In genomic region chr1:26538480-26539412, GRCh38 we compare ENCODE assay signal across 9 cellular contexts. TPM values are rescaled to one million over a fixed set of nuclear protein-coding genes. Genes with fewer than 3 reads are reported as not detected.
DNase-seq lines count a peak whose midpoint lies in the region; ATAC-seq and TF ChIP-seq lines count a peak whose summit lies in the region.
"Had no signal": no experiment of that assay in that cellular context is flagged by ENCODE, and none has a peak within 500 bp of the region (broad histone marks: within the 10 kb centered on the region; RNA-seq: fewer than 3 reads in every experiment).

No MANE protein-coding gene starts in this region.

- no peak overlapping the region for H3K27ac ChIP-seq in coronary artery
- H3K27ac ChIP-seq: SK-N-MC had no signal

- ATAC-seq in HG02938 (IDR thresholded peaks at IDR 0.05; ENCODE audit: unreplicated experiment) (no peak), HG03039 (IDR thresholded peaks at IDR 0.05; ENCODE audit: unreplicated experiment) (no peak), HG03108 (IDR thresholded peaks at IDR 0.05; ENCODE audit: unreplicated experiment) (no peak)

- H3K36me3 Mint-ChIP-seq in nephron (ENCODE audit: low read depth): no peaks in the 10 kb centered on the region

- no peak overlapping the region for H3K27ac Mint-ChIP-seq in nephron

- H3K4me1 Mint-ChIP-seq in nephron: peaks cover 12% of the 10 kb centered on the region

- no peaks in the 10 kb centered on the region for H3K9me3 Mint-ChIP-seq in nephron

- H3K4me3 Mint-ChIP-seq in nephron: no peak overlapping the region

- H3K4me3 ChIP-seq in coronary artery: no peak overlapping the region
- H3K4me3 ChIP-seq: SK-N-MC had no signal

- DNase-seq in COLO829 (ENCODE audit: low spot score) (peak; percentile 51), HT1080 (ENCODE audit: low read depth) (peak; percentile 32), UCSD-AML1 (lab: John Stamatoyannopoulos, UW; ENCODE audit: unreplicated experiment) (peak; percentile 58), coronary artery (ENCODE audit: low spot score) (peak; percentile 69)

- TF ChIP-seq CTCF in coronary artery (IDR thresholded peaks at IDR 0.05) (no peak), nephron (IDR thresholded peaks at IDR 0.05; ENCODE audit: unreplicated experiment in 3 of 3) (peak; percentile 15 to 26 (median 21))

- H3K27me3 Mint-ChIP-seq in nephron (ENCODE audit: low read depth): peaks cover 4% of the 10 kb centered on the region

RNA-seq across cellular contexts. Expression of gene RPS6KA1, which starts 9.2 kb away (rescaled TPM):
- total RNA-seq in HT1080 (2014; rRNA removed; shearing (Covaris generic)): 30.2 and 35.1 TPM in 2 replicates
- 15.8 and 15.9 TPM in 2 replicates for polyA plus RNA-seq in HT1080 (2015; cell fraction: cytosol; rRNA removed)
- 14.8 and 16.4 TPM in 2 replicates for polyA plus RNA-seq in HT1080 (2015; cell fraction: nucleus; rRNA removed)
